In genomic region chr13:108494991-108495661, GRCh38 we compare ENCODE assay signal across 12 cellular contexts.
DNase-seq lines count a peak whose midpoint lies in the region; ATAC-seq, FAIRE-seq and TF ChIP-seq lines count a peak whose summit lies in the region.
"Had no signal": no experiment of that assay in that cellular context is flagged by ENCODE, and none has a peak within 500 bp of the region (broad histone marks: within the 10 kb centered on the region; RNA-seq: fewer than 3 reads in every experiment).

No MANE protein-coding gene starts in this region.

- peak overlapping the region; percentile 74 to 92 for H3K4me3 Mint-ChIP-seq in H9
- peak overlapping the region; percentile 61 for H3K4me3 Mint-ChIP-seq in central memory CD8-positive, alpha-beta T cell
- H3K4me3 Mint-ChIP-seq: IgD-negative memory B cell had no signal

- H3K27me3 Mint-ChIP-seq in H9 (ENCODE audit: low read depth) = peaks cover 79% of the 10 kb centered on the region
- H3K27me3 Mint-ChIP-seq in central memory CD8-positive, alpha-beta T cell = peaks cover 30% of the 10 kb centered on the region

- 3% methylated on average over 14 of the region's 43 CpGs for WGBS in A549 (ENCODE audit: missing lambda C conversion rate)
- WGBS in H9 (ENCODE audit: extremely low coverage, insufficient read length, low lambda C conversion rate) = no CpG with 5 or more reads among the region's 43 CpGs
- WGBS in mesodermal cell (ENCODE audit: insufficient coverage in 2 of 2), 2 experiments = 2 to 3% methylated on average over 19 to 21 of the region's 43 CpGs

- H3K4me1 ChIP-seq in A549 (no peaks in the 10 kb centered on the region), H9 (ENCODE audit: insufficient read depth, low read length) (no peaks in the 10 kb centered on the region), mesodermal cell (ENCODE audit: control insufficient read depth, insufficient read depth, low read length, poor library complexity, severe bottlenecking) (peaks cover 5% of the 10 kb centered on the region), HAP-1 (no peaks in the 10 kb centered on the region)
- H3K4me1 ChIP-seq: parathyroid adenoma had no signal

- no peak overlapping the region for H3K4ac ChIP-seq in H9 (ENCODE audit: low read depth, low read length)

- DNase-seq in A549 (ENCODE audit: low read depth in 1 of 2, low spot score in 1 of 2) (peak in 1 of 2 experiments; percentile 5), H9 (peak; percentile 37), HAP-1 (ENCODE audit: low spot score in 2 of 2) (no peak), NCI-H526 treated with DMSO at 0.1 percent for 48 hours (lab: John Stamatoyannopoulos, UW) (no peak), NCI-H446 treated with DMSO at 0.1 percent for 48 hours (lab: John Stamatoyannopoulos, UW) (no peak), D341Med (ENCODE audit: low spot score) (no peak)
- no peak for DNase-seq in central memory CD8-positive, alpha-beta T cell (ENCODE audit: low spot score in 2 of 2)
- DNase-seq: activated gamma-delta T cell treated with Interleukin-2 at 50 U/mL for 16 hours, DND-41 had no signal

- H2BK12ac ChIP-seq in H9 (ENCODE audit: insufficient read length, low read depth, low read length) = no peak overlapping the region

- no peak overlapping the region for H3K9ac ChIP-seq in H9 (ENCODE audit: extremely low read depth, insufficient read length, low read length)
- H3K9ac ChIP-seq: parathyroid adenoma had no signal

- no peak overlapping the region for H3K18ac ChIP-seq in H9 (ENCODE audit: insufficient read length, low read depth, low read length)

- H3K9me3 Mint-ChIP-seq in H9 = no peaks in the 10 kb centered on the region; a peak in 2 of 5 replicates
- peaks cover 11% of the 10 kb centered on the region for H3K9me3 Mint-ChIP-seq in central memory CD8-positive, alpha-beta T cell

- no peak overlapping the region for H4K91ac ChIP-seq in H9 (ENCODE audit: insufficient read length, low read depth, low read length)

- H3K36me3 Mint-ChIP-seq in H9 (ENCODE audit: insufficient read depth in 1 of 3, low read depth in 3 of 3) = no peaks in the 10 kb centered on the region
- H3K36me3 Mint-ChIP-seq in central memory CD8-positive, alpha-beta T cell (ENCODE audit: insufficient read depth) = no peaks in the 10 kb centered on the region
- H3K36me3 Mint-ChIP-seq: IgD-negative memory B cell had no signal

- H2BK20ac ChIP-seq in H9 (ENCODE audit: low read depth, low read length, poor library complexity, severe bottlenecking) = no peak overlapping the region

- POLR2A ChIA-PET in A549 (lab: Yijun Ruan, JAX) = no interaction called here

- no peak for FAIRE-seq in A549 (lab: Jason Lieb, UNC)

- CTCF ChIA-PET in A549 (lab: Yijun Ruan, JAX) = no interaction called here

- peak; percentile 58 to 64; a peak in 5 of 6 replicates for ATAC-seq in A549
- ATAC-seq in central memory CD8-positive, alpha-beta T cell (replicated peaks; ENCODE audit: extremely low read depth, poor library complexity, severe bottlenecking) = no peak

- in situ Hi-C loops in HAP-1 (cut with MboI; ENCODE audit: low sequenced_read_pairs) = no loop called here

- H3K36me3 ChIP-seq in mesodermal cell (ENCODE audit: control insufficient read depth, insufficient read depth, low read length) (no peaks in the 10 kb centered on the region), HAP-1 (replicated peaks) (no peaks in the 10 kb centered on the region)

- H2BK15ac ChIP-seq in H9 (ENCODE audit: low read depth, low read length) = no peak overlapping the region

- TF ChIP-seq CTCF in A549 (IDR thresholded peaks at IDR 0.05) (no peak), H9 (conservative IDR thresholded peaks at IDR 0.05) (no peak)

- no peak overlapping the region for H4K5ac ChIP-seq in H9 (ENCODE audit: insufficient read length, low read depth, low read length)

- no peak overlapping the region for H2BK120ac ChIP-seq in H9 (ENCODE audit: low read depth, low read length, poor library complexity, severe bottlenecking)

- no peaks in the 10 kb centered on the region for H4K20me1 ChIP-seq in H9 (ENCODE audit: control insufficient read depth, insufficient read depth, insufficient read length)

- no peak for TF ChIP-seq POLR2A in A549 (IDR thresholded peaks at IDR 0.05; ENCODE audit: low read length)

- H3K27me3 ChIP-seq in H9 (ENCODE audit: insufficient read depth, low read length) (peaks cover 24% of the 10 kb centered on the region), HAP-1 (ENCODE audit: low read depth) (no peaks in the 10 kb centered on the region)

- H3K79me2 ChIP-seq in H9 (ENCODE audit: insufficient read depth, low read length) = no peaks in the 10 kb centered on the region
- H3K79me2 ChIP-seq: parathyroid adenoma had no signal

- H3K4me1 Mint-ChIP-seq in H9 = peaks cover 13 to 15% of the 10 kb centered on the region in 2 experiments
- no peaks in the 10 kb centered on the region for H3K4me1 Mint-ChIP-seq in central memory CD8-positive, alpha-beta T cell
- H3K4me1 Mint-ChIP-seq: IgD-negative memory B cell had no signal

- peak overlapping the region; percentile 94 for H3K4me2 ChIP-seq in A549
- peak overlapping the region; percentile 75 for H3K4me2 ChIP-seq in H9 (ENCODE audit: insufficient read depth, insufficient read length, low read length)

- H3K14ac ChIP-seq in H9 (ENCODE audit: insufficient read depth, low read length) = no peak overlapping the region

- no peaks in the 10 kb centered on the region for H3K9me3 ChIP-seq in A549
- H3K9me3 ChIP-seq in H9 (ENCODE audit: control insufficient read depth, low read depth, low read length) = no peaks in the 10 kb centered on the region
- no peaks in the 10 kb centered on the region for H3K9me3 ChIP-seq in mesodermal cell (ENCODE audit: control insufficient read depth, low read length)
- H3K9me3 ChIP-seq in HAP-1 = no peaks in the 10 kb centered on the region

- H3K27ac Mint-ChIP-seq in H9 = no peak overlapping the region
- no peak overlapping the region for H3K27ac Mint-ChIP-seq in central memory CD8-positive, alpha-beta T cell (ENCODE audit: low read depth)

- TF ChIP-seq RAD21 in A549 (conservative IDR thresholded peaks at IDR 0.05 in 1 of 2, IDR thresholded peaks at IDR 0.05 in 1 of 2) = no peak

- H3K23me2 ChIP-seq in H9 (ENCODE audit: insufficient read length, low read depth, low read length, poor library complexity, severe bottlenecking) = peaks cover 19% of the 10 kb centered on the region

- no peak overlapping the region for H2AFZ ChIP-seq in H9 (ENCODE audit: low read length)
- H2AFZ ChIP-seq: parathyroid adenoma had no signal

- H3K56ac ChIP-seq in H9 (ENCODE audit: insufficient read length, low read depth, low read length) = no peak overlapping the region

- H3T11ph ChIP-seq in H9 (ENCODE audit: low read length) = no peak overlapping the region

- H2BK5ac ChIP-seq in H9 (ENCODE audit: insufficient read length, low read length) = no peak overlapping the region

- no peak overlapping the region for H3K23ac ChIP-seq in H9 (ENCODE audit: insufficient read length, low read depth, low read length)

- H3K27ac ChIP-seq in A549 = peak overlapping the region in 1 of 2 experiments; percentile 72; a peak in 4 of 6 replicates
- H3K27ac ChIP-seq in H9 (ENCODE audit: insufficient read length, low read depth, low read length) = no peak overlapping the region
- peak overlapping the region; percentile 23 for H3K27ac ChIP-seq in mesodermal cell (ENCODE audit: low read depth, low read length, severe bottlenecking)
- H3K27ac ChIP-seq: parathyroid adenoma had no signal

- H3K4me3 ChIP-seq in A549 (peak overlapping the region; percentile 59), mesodermal cell (ENCODE audit: extremely low read depth, insufficient read depth, low read length, poor library complexity, severe bottlenecking) (peak overlapping the region; percentile 49), HAP-1 (no peak overlapping the region)

- TF ChIP-seq EP300 in A549 (IDR thresholded peaks at IDR 0.05) = no peak

- H2AK5ac ChIP-seq in H9 (ENCODE audit: insufficient read length, low read length) = no peak overlapping the region

- no peaks in the 10 kb centered on the region for H3K79me1 ChIP-seq in H9 (ENCODE audit: insufficient read depth, low read depth, low read length, poor library complexity, severe bottlenecking)

- no peak overlapping the region for H4K8ac ChIP-seq in H9 (replicated peaks; ENCODE audit: insufficient read length, low read depth, low read length)

TF ChIP-seq in A549, 52 proteins besides CTCF, POLR2A, EP300 and RAD21:
- TF ChIP-seq KDM5A (IDR thresholded peaks at IDR 0.05) (no peak), EHF (CRISPR knock-in tag; IDR thresholded peaks at IDR 0.05) (no peak), TP53 (CRISPR knock-in tag; IDR thresholded peaks at IDR 0.05) (no peak), ZSCAN20 (CRISPR knock-in tag; IDR thresholded peaks at IDR 0.05) (no peak), MYC (IDR thresholded peaks at IDR 0.05; ENCODE audit: borderline replicate concordance, low read length) (no peak), GATA3 (IDR thresholded peaks at IDR 0.05; ENCODE audit: borderline replicate concordance) (no peak), MAZ (IDR thresholded peaks at IDR 0.05; ENCODE audit: borderline replicate concordance, low read depth, low read length) (no peak), HOXB5 (CRISPR knock-in tag; IDR thresholded peaks at IDR 0.05) (no peak), JUN (IDR thresholded peaks at IDR 0.05) (no peak), ZC3H11A (IDR thresholded peaks at IDR 0.05) (no peak), HEYL (CRISPR knock-in tag; IDR thresholded peaks at IDR 0.05) (no peak)
- TF ChIP-seq, protein P1, sequence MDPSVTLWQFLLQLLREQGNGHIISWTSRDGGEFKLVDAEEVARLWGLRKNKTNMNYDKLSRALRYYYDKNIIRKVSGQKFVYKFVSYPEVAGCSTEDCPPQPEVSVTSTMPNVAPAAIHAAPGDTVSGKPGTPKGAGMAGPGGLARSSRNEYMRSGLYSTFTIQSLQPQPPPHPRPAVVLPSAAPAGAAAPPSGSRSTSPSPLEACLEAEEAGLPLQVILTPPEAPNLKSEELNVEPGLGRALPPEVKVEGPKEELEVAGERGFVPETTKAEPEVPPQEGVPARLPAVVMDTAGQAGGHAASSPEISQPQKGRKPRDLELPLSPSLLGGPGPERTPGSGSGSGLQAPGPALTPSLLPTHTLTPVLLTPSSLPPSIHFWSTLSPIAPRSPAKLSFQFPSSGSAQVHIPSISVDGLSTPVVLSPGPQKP (IDR thresholded peaks at IDR 0.05; ENCODE audit: low read depth, low read length) = no peak
